Comparison of ENCODE assay signal across 8 cellular contexts in genomic region chr5:123511290-123511647, GRCh38. TPM values are rescaled to one million over a fixed set of nuclear protein-coding genes. Genes with fewer than 3 reads are reported as not detected.
DNase-seq lines count a peak whose midpoint lies in the region; ATAC-seq and TF ChIP-seq lines count a peak whose summit lies in the region.

No MANE protein-coding gene starts in this region.

- H3K27ac ChIP-seq in PC-3 (ENCODE audit: low read length) (peak overlapping the region; percentile 54), epithelial cell of prostate (peak overlapping the region; percentile 83), ovary (peak overlapping the region; percentile 44 to 89)

- no peaks in the 10 kb centered on the region for H3K27me3 Mint-ChIP-seq in Caco-2 (ENCODE audit: insufficient read depth, unreplicated experiment)

- H3K4me1 ChIP-seq in Caco-2 (peaks cover 15% of the 10 kb centered on the region; the same call in 1 of the 2 replicates), PC-3 (ENCODE audit: insufficient read depth, low read length) (peaks cover 25% of the 10 kb centered on the region), ovary (ENCODE audit: insufficient read depth) (no peaks in the 10 kb centered on the region)

- ATAC-seq in PC-3 (peak; percentile 10), HG03095 (IDR thresholded peaks at IDR 0.05; ENCODE audit: unreplicated experiment) (no peak), HG03025 (IDR thresholded peaks at IDR 0.05; ENCODE audit: low FRiP score, unreplicated experiment) (no peak), HG02610 (IDR thresholded peaks at IDR 0.05; ENCODE audit: unreplicated experiment) (no peak)

- TSS peak; percentile 99 for BruUV-seq in Caco-2 (replicated peaks; lab: Mats Ljungman, UMichigan)
- BruUV-seq in PC-3 (replicated peaks; lab: Mats Ljungman, UMichigan), result TSS peak; percentile 97

- 60 to 69% (median 64%) methylated on average over 3 of the region's 3 CpGs for whole genome bisulfite sequencing in ovary, 3 donors

- H3K9ac ChIP-seq in PC-3 (ENCODE audit: low read length), result peak overlapping the region; percentile 72

- intact Hi-C loops in Caco-2 (cut with micrococcal nuclease; ENCODE audit: unreplicated experiment) (no loop called here), PC-3 (cut with micrococcal nuclease) (loop anchor here (5.0 kb wide), 2 partner anchors 36 to 74 kb away; no protein-coding TSS in a partner anchor), ovary (cut with DNase I) (loop anchor here in 1 of 4 donors (5.0 kb wide), 1 partner anchor 89 kb away; the partner anchor contains the start of gene CEP120)

- no peak for TF ChIP-seq POLR2A in ovary (IDR thresholded peaks at IDR 0.05)

- H3K9me3 ChIP-seq in Caco-2 (no peaks in the 10 kb centered on the region), PC-3 (ENCODE audit: low read length) (no peaks in the 10 kb centered on the region), ovary (no peaks in the 10 kb centered on the region)

- peak in 1 of 2 experiments; percentile 5 for DNase-seq in Caco-2
- DNase-seq in PC-3, result peak; percentile 46
- no peak for DNase-seq in epithelial cell of prostate (ENCODE audit: low read depth, low spot score)
- no peak for DNase-seq in ovary
- DNase-seq in 8988T, result no peak

- no peaks in the 10 kb centered on the region for H3K9me2 ChIP-seq in PC-3 (replicated peaks; ENCODE audit: low read length)

- CTCF ChIA-PET in Caco-2 (lab: Charles Lee) (interaction anchor here (1.9 kb wide), 1 partner anchor 88 kb away, joined by 5 read pairs; no protein-coding TSS in a partner anchor), PC-3 (lab: Charles Lee) (interaction anchor here (2.5 kb wide), 1 partner anchor 88 kb away, joined by 7 read pairs; the partner anchor contains the start of gene CEP120)

- no peaks in the 10 kb centered on the region for H3F3A ChIP-seq in PC-3 (ENCODE audit: low read length, unreplicated experiment)

- peaks cover 4% of the 10 kb centered on the region; the same call in 1 of the 2 replicates for H4K20me1 ChIP-seq in PC-3 (ENCODE audit: low read length)

- peak overlapping the region; percentile 97 for H3K27ac Mint-ChIP-seq in Caco-2 (ENCODE audit: unreplicated experiment)

- no peaks in the 10 kb centered on the region for H3K9me3 Mint-ChIP-seq in Caco-2 (ENCODE audit: unreplicated experiment)

- peaks cover 7% of the 10 kb centered on the region for H3K4me1 Mint-ChIP-seq in Caco-2 (ENCODE audit: low read depth, unreplicated experiment)

- TF ChIP-seq CTCF in Caco-2 (IDR thresholded peaks at IDR 0.05; ENCODE audit: insufficient read depth in 1 of 2, low read depth in 1 of 2, low read length in 1 of 2, severe bottlenecking in 1 of 2, unreplicated experiment in 1 of 2) (no peak), PC-3 (conservative IDR thresholded peaks at IDR 0.05; ENCODE audit: low read depth, low read length) (no peak), ovary (IDR thresholded peaks at IDR 0.05) (no peak)

- peak overlapping the region; percentile 88 for H3K4me3 Mint-ChIP-seq in Caco-2 (ENCODE audit: unreplicated experiment)

- peak overlapping the region; percentile 80 for H2AFZ ChIP-seq in PC-3 (ENCODE audit: low read length)

- POLR2A ChIA-PET in Caco-2 (lab: Charles Lee), result interaction anchor here (1.9 kb wide), 1 partner anchor 88 kb away, joined by 13 read pairs; the partner anchor contains the start of gene CEP120
- POLR2A ChIA-PET in PC-3 (lab: Charles Lee; ENCODE audit: unreplicated experiment), result no interaction called here

- H3K4me2 ChIP-seq in PC-3 (ENCODE audit: low read length), result peak overlapping the region; percentile 88

- H3K4me3 ChIP-seq in Caco-2 (ENCODE audit: low read depth, low read length) (peak overlapping the region; percentile 62), PC-3 (ENCODE audit: low read length) (peak overlapping the region; percentile 73), ovary (peak overlapping the region; percentile 88)

- TF ChIP-seq EP300 in ovary (IDR thresholded peaks at IDR 0.05), result no peak

- no peaks in the 10 kb centered on the region for H3K27me3 ChIP-seq in Caco-2 (replicated peaks; ENCODE audit: control insufficient read depth, insufficient read depth, low read length)
- H3K27me3 ChIP-seq in PC-3 (ENCODE audit: low read length), result no peaks in the 10 kb centered on the region
- no peaks in the 10 kb centered on the region for H3K27me3 ChIP-seq in ovary

- H3K36me3 ChIP-seq in Caco-2 (ENCODE audit: control insufficient read depth, insufficient read depth, low read length), result no peaks in the 10 kb centered on the region
- H3K36me3 ChIP-seq in PC-3 (ENCODE audit: low read depth, low read length), result no peaks in the 10 kb centered on the region
- no peaks in the 10 kb centered on the region for H3K36me3 ChIP-seq in ovary

- H3K36me3 Mint-ChIP-seq in Caco-2 (ENCODE audit: insufficient read depth, unreplicated experiment), result peaks cover 17% of the 10 kb centered on the region

- H3K79me2 ChIP-seq in PC-3 (ENCODE audit: low read length), result peaks cover 36% of the 10 kb centered on the region

RNA-seq across cellular contexts. Expression of gene CSNK1G3, which starts 0.7 kb away (rescaled TPM):
- 39.4 and 40.4 TPM in 2 replicates for total RNA-seq in Caco-2 (2022)
- total RNA-seq in PC-3 (2014; rRNA removed), result 21.6 and 23.4 TPM in 2 replicates
- 10 to 100 TPM; 36.8 to 68.5 (median 54.1) TPM for total RNA-seq in ovary
- 10 to 100 TPM; 12.1 to 15.9 TPM for polyA plus RNA-seq in ovary
